ENCODE assay signal across 8 cellular contexts in genomic region chr1:88180449-88181108, GRCh38.
A peak's percentile ranks its signal among the peaks of the same experiment; 100 is the strongest.
DNase-seq lines count a peak whose midpoint lies in the region; ATAC-seq and TF ChIP-seq lines count a peak whose summit lies in the region.

No MANE protein-coding gene starts in this region.

- H3K27ac ChIP-seq in foreskin keratinocyte = no peak overlapping the region
- no peak overlapping the region for H3K27ac ChIP-seq in osteoblast (ENCODE audit: low read depth, low read length)
- no peak overlapping the region for H3K27ac ChIP-seq in upper lobe of right lung

- no peaks in the 10 kb centered on the region for H3K27me3 ChIP-seq in GM06990 (replicated peaks; ENCODE audit: control insufficient read depth, insufficient read depth, low read length)
- no peaks in the 10 kb centered on the region for H3K27me3 ChIP-seq in foreskin keratinocyte
- no peaks in the 10 kb centered on the region for H3K27me3 ChIP-seq in osteoblast (ENCODE audit: insufficient read depth, low read length)
- no peaks in the 10 kb centered on the region for H3K27me3 ChIP-seq in upper lobe of right lung

- H2AFZ ChIP-seq in osteoblast (ENCODE audit: low read length) = peak overlapping the region; percentile 40

- H4K20me1 ChIP-seq in osteoblast (ENCODE audit: insufficient read depth, low read length) = no peaks in the 10 kb centered on the region

- H3K4me1 ChIP-seq in foreskin keratinocyte (no peaks in the 10 kb centered on the region), osteoblast (ENCODE audit: insufficient read depth, low read length) (no peaks in the 10 kb centered on the region), upper lobe of right lung (no peaks in the 10 kb centered on the region)

- ATAC-seq in foreskin keratinocyte = peak; percentile 95
- ATAC-seq in upper lobe of right lung = peak; percentile 98

- H3K4me2 ChIP-seq in osteoblast (ENCODE audit: insufficient read depth, low read length) = no peak overlapping the region

- peak; percentile 16 for DNase-seq in GM06990 (ENCODE audit: extremely low read depth, insufficient read length)
- peak; percentile 49 for DNase-seq in H4 (ENCODE audit: low spot score)
- peak; percentile 82 to 89 for DNase-seq in Kasumi-1 (lab: John Stamatoyannopoulos, UW)
- DNase-seq in activated T-helper 1 cell treated with Interleukin-2 at 50 U/mL for 16 hours (ENCODE audit: low read depth) = peak; percentile 1
- peak; percentile 17 to 61 for DNase-seq in foreskin keratinocyte
- peak; percentile 45 for DNase-seq in osteoblast (ENCODE audit: insufficient read length, low spot score, missing footprints)
- DNase-seq in upper lobe of right lung = peak; percentile 72

- H3K36me3 ChIP-seq in GM06990 (ENCODE audit: control insufficient read depth, insufficient read depth, low read length) (no peaks in the 10 kb centered on the region), osteoblast (ENCODE audit: insufficient read depth, low read length) (no peaks in the 10 kb centered on the region), upper lobe of right lung (no peaks in the 10 kb centered on the region)

- H3K4me3 ChIP-seq in GM06990 (replicated peaks; ENCODE audit: low read depth, low read length) (no peak overlapping the region), osteoblast (ENCODE audit: insufficient read depth, low read length) (no peak overlapping the region), upper lobe of right lung (no peak overlapping the region)

- H3K9me3 ChIP-seq in osteoblast (ENCODE audit: low read depth, low read length) = no peaks in the 10 kb centered on the region
- no peaks in the 10 kb centered on the region for H3K9me3 ChIP-seq in upper lobe of right lung

- H3K79me2 ChIP-seq in osteoblast (ENCODE audit: insufficient read depth, low read length) = no peaks in the 10 kb centered on the region

- TF ChIP-seq CTCF in GM06990 (IDR thresholded peaks at IDR 0.05; ENCODE audit: insufficient read depth, low read length, poor library complexity, severe bottlenecking) (peak; percentile 97), foreskin keratinocyte (conservative IDR thresholded peaks at IDR 0.05) (peak; percentile 86), osteoblast (IDR thresholded peaks at IDR 0.05; ENCODE audit: extremely low read depth, low read depth, low read length) (peak; percentile 100), upper lobe of right lung (IDR thresholded peaks at IDR 0.05) (peak; percentile 93)

- intact Hi-C loops in upper lobe of right lung (cut with DNase I) = no loop called here

TF ChIP-seq in PFSK-1, 5 proteins besides CTCF, POLR2A, EP300 and RAD21:
- TF ChIP-seq SIN3A (IDR thresholded peaks at IDR 0.05; ENCODE audit: borderline replicate concordance, insufficient read depth, low read length) (no peak), REST (IDR thresholded peaks at IDR 0.05; ENCODE audit: insufficient read depth in 1 of 2, low read depth in 2 of 2, low read length in 2 of 2) (no peak), TAF1 (IDR thresholded peaks at IDR 0.05; ENCODE audit: borderline replicate concordance, insufficient read depth, low read length) (0 out of 2 replicates have a peak, but pooled peaks have one; percentile 34)

Comparison
In these comparisons a context has a peak if more than half of its experiments do, and no peak if none do; other contexts are left out.
1. DNase-seq: peak in every context shown above with its lines; median percentile 86 in Kasumi-1; 72 in upper lobe of right lung; 49 in H4; 45 in osteoblast; 39 in foreskin keratinocyte; 16 in GM06990; 1 in activated T-helper 1 cell treated with Interleukin-2 at 50 U/mL for 16 hours.